1 cellular context compared by ENCODE assay signal in the genomic region with DNA sequence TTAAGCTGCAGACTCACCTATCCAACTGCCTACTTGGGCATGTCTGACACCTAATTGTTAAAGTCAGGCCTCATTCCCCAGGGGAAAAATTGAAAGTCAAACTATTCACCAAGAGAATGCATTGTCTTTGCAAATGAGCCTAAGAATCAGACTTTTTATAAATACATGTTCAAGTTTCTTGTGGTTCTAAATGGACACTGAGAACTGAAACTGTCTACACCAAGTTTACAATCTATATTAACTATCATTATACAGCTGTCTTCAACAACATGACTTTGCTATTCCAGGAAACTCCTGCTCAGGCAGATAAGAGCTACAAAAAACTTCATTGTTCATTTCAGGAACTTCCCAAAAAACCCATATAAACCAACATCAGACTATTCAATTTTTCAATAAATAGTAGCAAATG.
TF ChIP-seq lines count a peak whose summit lies in the region.

No MANE protein-coding gene starts in this region.

TF ChIP-seq in GM12878, 131 proteins besides CTCF, POLR2A, EP300 and RAD21 (continued from another document):
- TF ChIP-seq, protein P1, sequence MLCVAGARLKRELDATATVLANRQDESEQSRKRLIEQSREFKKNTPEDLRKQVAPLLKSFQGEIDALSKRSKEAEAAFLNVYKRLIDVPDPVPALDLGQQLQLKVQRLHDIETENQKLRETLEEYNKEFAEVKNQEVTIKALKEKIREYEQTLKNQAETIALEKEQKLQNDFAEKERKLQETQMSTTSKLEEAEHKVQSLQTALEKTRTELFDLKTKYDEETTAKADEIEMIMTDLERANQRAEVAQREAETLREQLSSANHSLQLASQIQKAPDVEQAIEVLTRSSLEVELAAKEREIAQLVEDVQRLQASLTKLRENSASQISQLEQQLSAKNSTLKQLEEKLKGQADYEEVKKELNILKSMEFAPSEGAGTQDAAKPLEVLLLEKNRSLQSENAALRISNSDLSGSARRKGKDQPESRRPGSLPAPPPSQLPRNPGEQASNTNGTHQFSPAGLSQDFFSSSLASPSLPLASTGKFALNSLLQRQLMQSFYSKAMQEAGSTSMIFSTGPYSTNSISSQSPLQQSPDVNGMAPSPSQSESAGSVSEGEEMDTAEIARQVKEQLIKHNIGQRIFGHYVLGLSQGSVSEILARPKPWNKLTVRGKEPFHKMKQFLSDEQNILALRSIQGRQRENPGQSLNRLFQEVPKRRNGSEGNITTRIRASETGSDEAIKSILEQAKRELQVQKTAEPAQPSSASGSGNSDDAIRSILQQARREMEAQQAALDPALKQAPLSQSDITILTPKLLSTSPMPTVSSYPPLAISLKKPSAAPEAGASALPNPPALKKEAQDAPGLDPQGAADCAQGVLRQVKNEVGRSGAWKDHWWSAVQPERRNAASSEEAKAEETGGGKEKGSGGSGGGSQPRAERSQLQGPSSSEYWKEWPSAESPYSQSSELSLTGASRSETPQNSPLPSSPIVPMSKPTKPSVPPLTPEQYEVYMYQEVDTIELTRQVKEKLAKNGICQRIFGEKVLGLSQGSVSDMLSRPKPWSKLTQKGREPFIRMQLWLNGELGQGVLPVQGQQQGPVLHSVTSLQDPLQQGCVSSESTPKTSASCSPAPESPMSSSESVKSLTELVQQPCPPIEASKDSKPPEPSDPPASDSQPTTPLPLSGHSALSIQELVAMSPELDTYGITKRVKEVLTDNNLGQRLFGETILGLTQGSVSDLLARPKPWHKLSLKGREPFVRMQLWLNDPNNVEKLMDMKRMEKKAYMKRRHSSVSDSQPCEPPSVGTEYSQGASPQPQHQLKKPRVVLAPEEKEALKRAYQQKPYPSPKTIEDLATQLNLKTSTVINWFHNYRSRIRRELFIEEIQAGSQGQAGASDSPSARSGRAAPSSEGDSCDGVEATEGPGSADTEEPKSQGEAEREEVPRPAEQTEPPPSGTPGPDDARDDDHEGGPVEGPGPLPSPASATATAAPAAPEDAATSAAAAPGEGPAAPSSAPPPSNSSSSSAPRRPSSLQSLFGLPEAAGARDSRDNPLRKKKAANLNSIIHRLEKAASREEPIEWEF (IDR thresholded peaks at IDR 0.05; ENCODE audit: insufficient replicate concordance, low read depth, low read length) = peak; percentile 31
- TF ChIP-seq, protein P2, sequence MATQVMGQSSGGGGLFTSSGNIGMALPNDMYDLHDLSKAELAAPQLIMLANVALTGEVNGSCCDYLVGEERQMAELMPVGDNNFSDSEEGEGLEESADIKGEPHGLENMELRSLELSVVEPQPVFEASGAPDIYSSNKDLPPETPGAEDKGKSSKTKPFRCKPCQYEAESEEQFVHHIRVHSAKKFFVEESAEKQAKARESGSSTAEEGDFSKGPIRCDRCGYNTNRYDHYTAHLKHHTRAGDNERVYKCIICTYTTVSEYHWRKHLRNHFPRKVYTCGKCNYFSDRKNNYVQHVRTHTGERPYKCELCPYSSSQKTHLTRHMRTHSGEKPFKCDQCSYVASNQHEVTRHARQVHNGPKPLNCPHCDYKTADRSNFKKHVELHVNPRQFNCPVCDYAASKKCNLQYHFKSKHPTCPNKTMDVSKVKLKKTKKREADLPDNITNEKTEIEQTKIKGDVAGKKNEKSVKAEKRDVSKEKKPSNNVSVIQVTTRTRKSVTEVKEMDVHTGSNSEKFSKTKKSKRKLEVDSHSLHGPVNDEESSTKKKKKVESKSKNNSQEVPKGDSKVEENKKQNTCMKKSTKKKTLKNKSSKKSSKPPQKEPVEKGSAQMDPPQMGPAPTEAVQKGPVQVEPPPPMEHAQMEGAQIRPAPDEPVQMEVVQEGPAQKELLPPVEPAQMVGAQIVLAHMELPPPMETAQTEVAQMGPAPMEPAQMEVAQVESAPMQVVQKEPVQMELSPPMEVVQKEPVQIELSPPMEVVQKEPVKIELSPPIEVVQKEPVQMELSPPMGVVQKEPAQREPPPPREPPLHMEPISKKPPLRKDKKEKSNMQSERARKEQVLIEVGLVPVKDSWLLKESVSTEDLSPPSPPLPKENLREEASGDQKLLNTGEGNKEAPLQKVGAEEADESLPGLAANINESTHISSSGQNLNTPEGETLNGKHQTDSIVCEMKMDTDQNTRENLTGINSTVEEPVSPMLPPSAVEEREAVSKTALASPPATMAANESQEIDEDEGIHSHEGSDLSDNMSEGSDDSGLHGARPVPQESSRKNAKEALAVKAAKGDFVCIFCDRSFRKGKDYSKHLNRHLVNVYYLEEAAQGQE (IDR thresholded peaks at IDR 0.05; ENCODE audit: low read depth, low read length) = no peak
- TF ChIP-seq, protein P3, sequence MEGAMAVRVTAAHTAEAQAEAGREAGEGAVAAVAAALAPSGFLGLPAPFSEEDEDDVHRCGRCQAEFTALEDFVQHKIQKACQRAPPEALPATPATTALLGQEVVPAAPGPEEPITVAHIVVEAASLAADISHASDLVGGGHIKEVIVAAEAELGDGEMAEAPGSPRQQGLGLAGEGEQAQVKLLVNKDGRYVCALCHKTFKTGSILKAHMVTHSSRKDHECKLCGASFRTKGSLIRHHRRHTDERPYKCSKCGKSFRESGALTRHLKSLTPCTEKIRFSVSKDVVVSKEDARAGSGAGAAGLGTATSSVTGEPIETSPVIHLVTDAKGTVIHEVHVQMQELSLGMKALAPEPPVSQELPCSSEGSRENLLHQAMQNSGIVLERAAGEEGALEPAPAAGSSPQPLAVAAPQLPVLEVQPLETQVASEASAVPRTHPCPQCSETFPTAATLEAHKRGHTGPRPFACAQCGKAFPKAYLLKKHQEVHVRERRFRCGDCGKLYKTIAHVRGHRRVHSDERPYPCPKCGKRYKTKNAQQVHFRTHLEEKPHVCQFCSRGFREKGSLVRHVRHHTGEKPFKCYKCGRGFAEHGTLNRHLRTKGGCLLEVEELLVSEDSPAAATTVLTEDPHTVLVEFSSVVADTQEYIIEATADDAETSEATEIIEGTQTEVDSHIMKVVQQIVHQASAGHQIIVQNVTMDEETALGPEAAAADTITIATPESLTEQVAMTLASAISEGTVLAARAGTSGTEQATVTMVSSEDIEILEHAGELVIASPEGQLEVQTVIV (IDR thresholded peaks at IDR 0.05; ENCODE audit: borderline replicate concordance, partially characterized antibody) = no peak
- no peak for TF ChIP-seq BMI1 (IDR thresholded peaks at IDR 0.05; ENCODE audit: borderline replicate concordance)
- TF ChIP-seq RAD51 (IDR thresholded peaks at IDR 0.05) = no peak
- peak in 1 of 2 experiments; percentile 32; a peak in 1 of 4 replicates for TF ChIP-seq BHLHE40 (IDR thresholded peaks at IDR 0.05; ENCODE audit: borderline replicate concordance in 1 of 2, low read depth in 2 of 2, low read length in 1 of 2)
- no peak for TF ChIP-seq GABPA (IDR thresholded peaks at IDR 0.05; ENCODE audit: low read depth)
- no peak for TF ChIP-seq SIN3A (IDR thresholded peaks at IDR 0.05; ENCODE audit: low read depth, low read length)
- no peak for TF ChIP-seq POU2F2 (IDR thresholded peaks at IDR 0.05; ENCODE audit: borderline replicate concordance, low read depth, low read length)
- no peak for TF ChIP-seq TARDBP (IDR thresholded peaks at IDR 0.05; ENCODE audit: borderline replicate concordance)
- no peak for TF ChIP-seq IRF4 (IDR thresholded peaks at IDR 0.05; ENCODE audit: low read depth, low read length)
- TF ChIP-seq ZNF384 (IDR thresholded peaks at IDR 0.05; ENCODE audit: borderline replicate concordance, low read depth, low read length) = no peak
- no peak for TF ChIP-seq SUZ12 (IDR thresholded peaks at IDR 0.05; ENCODE audit: unreplicated experiment)
- no peak for TF ChIP-seq POLR2AphosphoS5 (IDR thresholded peaks at IDR 0.05; ENCODE audit: low read length)
- TF ChIP-seq IKZF1 (conservative IDR thresholded peaks at IDR 0.05) = peak; percentile 35; the same call in 1 of the 2 replicates
- TF ChIP-seq RB1 (IDR thresholded peaks at IDR 0.05; ENCODE audit: borderline replicate concordance) = no peak
- no peak for TF ChIP-seq SRF (IDR thresholded peaks at IDR 0.05; ENCODE audit: low read depth in 2 of 2, low read length in 2 of 2)
- TF ChIP-seq, protein P4, sequence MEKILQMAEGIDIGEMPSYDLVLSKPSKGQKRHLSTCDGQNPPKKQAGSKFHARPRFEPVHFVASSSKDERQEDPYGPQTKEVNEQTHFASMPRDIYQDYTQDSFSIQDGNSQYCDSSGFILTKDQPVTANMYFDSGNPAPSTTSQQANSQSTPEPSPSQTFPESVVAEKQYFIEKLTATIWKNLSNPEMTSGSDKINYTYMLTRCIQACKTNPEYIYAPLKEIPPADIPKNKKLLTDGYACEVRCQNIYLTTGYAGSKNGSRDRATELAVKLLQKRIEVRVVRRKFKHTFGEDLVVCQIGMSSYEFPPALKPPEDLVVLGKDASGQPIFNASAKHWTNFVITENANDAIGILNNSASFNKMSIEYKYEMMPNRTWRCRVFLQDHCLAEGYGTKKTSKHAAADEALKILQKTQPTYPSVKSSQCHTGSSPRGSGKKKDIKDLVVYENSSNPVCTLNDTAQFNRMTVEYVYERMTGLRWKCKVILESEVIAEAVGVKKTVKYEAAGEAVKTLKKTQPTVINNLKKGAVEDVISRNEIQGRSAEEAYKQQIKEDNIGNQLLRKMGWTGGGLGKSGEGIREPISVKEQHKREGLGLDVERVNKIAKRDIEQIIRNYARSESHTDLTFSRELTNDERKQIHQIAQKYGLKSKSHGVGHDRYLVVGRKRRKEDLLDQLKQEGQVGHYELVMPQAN (conservative IDR thresholded peaks at IDR 0.05) = no peak
- no peak for TF ChIP-seq PML (IDR thresholded peaks at IDR 0.05; ENCODE audit: low read length)
- no peak for TF ChIP-seq NR2C2 (IDR thresholded peaks at IDR 0.05; ENCODE audit: borderline replicate concordance, control insufficient read depth, insufficient read length, low read depth)
- peak; percentile 89 for TF ChIP-seq MEF2B (IDR thresholded peaks at IDR 0.05; ENCODE audit: partially characterized antibody, poor library complexity, severe bottlenecking)
- no peak for TF ChIP-seq EED (IDR thresholded peaks at IDR 0.05; ENCODE audit: low read depth)
- TF ChIP-seq NR2C1 (IDR thresholded peaks at IDR 0.05) = no peak
- no peak for TF ChIP-seq RFX5 (IDR thresholded peaks at IDR 0.05; ENCODE audit: low read depth, low read length)
- no peak for TF ChIP-seq JUND (IDR thresholded peaks at IDR 0.05; ENCODE audit: low read depth, low read length)
- TF ChIP-seq, protein P5, sequence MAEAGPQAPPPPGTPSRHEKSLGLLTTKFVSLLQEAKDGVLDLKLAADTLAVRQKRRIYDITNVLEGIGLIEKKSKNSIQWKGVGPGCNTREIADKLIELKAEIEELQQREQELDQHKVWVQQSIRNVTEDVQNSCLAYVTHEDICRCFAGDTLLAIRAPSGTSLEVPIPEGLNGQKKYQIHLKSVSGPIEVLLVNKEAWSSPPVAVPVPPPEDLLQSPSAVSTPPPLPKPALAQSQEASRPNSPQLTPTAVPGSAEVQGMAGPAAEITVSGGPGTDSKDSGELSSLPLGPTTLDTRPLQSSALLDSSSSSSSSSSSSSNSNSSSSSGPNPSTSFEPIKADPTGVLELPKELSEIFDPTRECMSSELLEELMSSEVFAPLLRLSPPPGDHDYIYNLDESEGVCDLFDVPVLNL (IDR thresholded peaks at IDR 0.05; ENCODE audit: low read depth, low read length) = no peak
- no peak for TF ChIP-seq ZNF207 (IDR thresholded peaks at IDR 0.05; ENCODE audit: borderline replicate concordance)
- TF ChIP-seq KDM1A (IDR thresholded peaks at IDR 0.05; ENCODE audit: borderline replicate concordance) = no peak
- TF ChIP-seq ASH2L (IDR thresholded peaks at IDR 0.05; ENCODE audit: borderline replicate concordance, low read depth) = no peak
- TF ChIP-seq JUNB (IDR thresholded peaks at IDR 0.05) = no peak
- TF ChIP-seq ETV6 (conservative IDR thresholded peaks at IDR 0.05 in 1 of 2, IDR thresholded peaks at IDR 0.05 in 1 of 2; ENCODE audit: borderline replicate concordance in 1 of 2, low read depth in 1 of 2) = no peak
- no peak for TF ChIP-seq STAT3 (IDR thresholded peaks at IDR 0.05; ENCODE audit: low read depth, low read length)
- peak; percentile 40 to 58; a peak in 2 of 4 replicates for TF ChIP-seq IKZF2 (IDR thresholded peaks at IDR 0.05)
- TF ChIP-seq, protein P6, sequence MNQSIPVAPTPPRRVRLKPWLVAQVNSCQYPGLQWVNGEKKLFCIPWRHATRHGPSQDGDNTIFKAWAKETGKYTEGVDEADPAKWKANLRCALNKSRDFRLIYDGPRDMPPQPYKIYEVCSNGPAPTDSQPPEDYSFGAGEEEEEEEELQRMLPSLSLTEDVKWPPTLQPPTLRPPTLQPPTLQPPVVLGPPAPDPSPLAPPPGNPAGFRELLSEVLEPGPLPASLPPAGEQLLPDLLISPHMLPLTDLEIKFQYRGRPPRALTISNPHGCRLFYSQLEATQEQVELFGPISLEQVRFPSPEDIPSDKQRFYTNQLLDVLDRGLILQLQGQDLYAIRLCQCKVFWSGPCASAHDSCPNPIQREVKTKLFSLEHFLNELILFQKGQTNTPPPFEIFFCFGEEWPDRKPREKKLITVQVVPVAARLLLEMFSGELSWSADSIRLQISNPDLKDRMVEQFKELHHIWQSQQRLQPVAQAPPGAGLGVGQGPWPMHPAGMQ (IDR thresholded peaks at IDR 0.05; ENCODE audit: borderline replicate concordance) = no peak
- TF ChIP-seq, protein P7, sequence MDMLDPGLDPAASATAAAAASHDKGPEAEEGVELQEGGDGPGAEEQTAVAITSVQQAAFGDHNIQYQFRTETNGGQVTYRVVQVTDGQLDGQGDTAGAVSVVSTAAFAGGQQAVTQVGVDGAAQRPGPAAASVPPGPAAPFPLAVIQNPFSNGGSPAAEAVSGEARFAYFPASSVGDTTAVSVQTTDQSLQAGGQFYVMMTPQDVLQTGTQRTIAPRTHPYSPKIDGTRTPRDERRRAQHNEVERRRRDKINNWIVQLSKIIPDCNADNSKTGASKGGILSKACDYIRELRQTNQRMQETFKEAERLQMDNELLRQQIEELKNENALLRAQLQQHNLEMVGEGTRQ (IDR thresholded peaks at IDR 0.05; ENCODE audit: borderline replicate concordance, low read depth, low read length) = no peak
- TF ChIP-seq, protein P8, sequence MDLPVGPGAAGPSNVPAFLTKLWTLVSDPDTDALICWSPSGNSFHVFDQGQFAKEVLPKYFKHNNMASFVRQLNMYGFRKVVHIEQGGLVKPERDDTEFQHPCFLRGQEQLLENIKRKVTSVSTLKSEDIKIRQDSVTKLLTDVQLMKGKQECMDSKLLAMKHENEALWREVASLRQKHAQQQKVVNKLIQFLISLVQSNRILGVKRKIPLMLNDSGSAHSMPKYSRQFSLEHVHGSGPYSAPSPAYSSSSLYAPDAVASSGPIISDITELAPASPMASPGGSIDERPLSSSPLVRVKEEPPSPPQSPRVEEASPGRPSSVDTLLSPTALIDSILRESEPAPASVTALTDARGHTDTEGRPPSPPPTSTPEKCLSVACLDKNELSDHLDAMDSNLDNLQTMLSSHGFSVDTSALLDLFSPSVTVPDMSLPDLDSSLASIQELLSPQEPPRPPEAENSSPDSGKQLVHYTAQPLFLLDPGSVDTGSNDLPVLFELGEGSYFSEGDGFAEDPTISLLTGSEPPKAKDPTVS (IDR thresholded peaks at IDR 0.05; ENCODE audit: low read depth, low read length) = no peak
- no peak for TF ChIP-seq CBX3 (IDR thresholded peaks at IDR 0.05; ENCODE audit: borderline replicate concordance, low read depth)
- no peak for TF ChIP-seq SMARCA5 (IDR thresholded peaks at IDR 0.05)
- TF ChIP-seq YBX1 (IDR thresholded peaks at IDR 0.05) = no peak
- TF ChIP-seq BACH1 (IDR thresholded peaks at IDR 0.05; ENCODE audit: borderline replicate concordance) = peak; percentile 32; the same call in 1 of the 2 replicates
- no peak for TF ChIP-seq EZH2 (IDR thresholded peaks at IDR 0.05; ENCODE audit: borderline replicate concordance, control insufficient read depth, low read depth, low read length)
- TF ChIP-seq SREBF1 (IDR thresholded peaks at IDR 0.05; ENCODE audit: low read length) = no peak
- no peak for TF ChIP-seq SREBF2 (IDR thresholded peaks at IDR 0.05; ENCODE audit: low read length)
